24 cellular contexts compared by ENCODE assay signal in genomic region chr6:82458705-82459104, GRCh38.
"Had no signal": no experiment of that assay in that cellular context is flagged by ENCODE, and none has a peak within 500 bp of the region (broad histone marks: within the 10 kb centered on the region; RNA-seq: fewer than 3 reads in every experiment).

No MANE protein-coding gene starts in this region.

- H3K9me3 ChIP-seq: prostate gland, sigmoid colon, testis, tibial artery had no signal

- H3K4me3 Mint-ChIP-seq: naive thymus-derived CD8-positive, alpha-beta T cell; nephron progenitor cell; stimulated activated memory B cell treated with anti-CD40 and anti-IgM and Interleukin-4, amounts not matched to agents 10 μg/mL and 1 μg/mL and 100 μg/mL, for 72 hours; type B pancreatic cell had no signal

- H3K27ac ChIP-seq: coronary artery, foreskin keratinocyte, gastroesophageal sphincter, heart left ventricle, hepatocyte, left lung, prostate gland, right atrium auricular region, sigmoid colon, testis, tibial artery had no signal

- H3K27me3 Mint-ChIP-seq: stimulated activated memory B cell treated with anti-CD40 and anti-IgM and Interleukin-4, amounts not matched to agents 10 μg/mL and 1 μg/mL and 100 μg/mL, for 72 hours; type B pancreatic cell had no signal

- FAIRE-seq: endothelial cell of umbilical vein had no signal

- H3K36me3 Mint-ChIP-seq: naive thymus-derived CD8-positive, alpha-beta T cell; stimulated activated memory B cell treated with anti-CD40 and anti-IgM and Interleukin-4, amounts not matched to agents 10 μg/mL and 1 μg/mL and 100 μg/mL, for 72 hours had no signal

- DNase-seq: dermis blood vessel endothelial cell; effector memory CD4-positive, alpha-beta T cell; heart left ventricle; left cardiac atrium; left lung; naive thymus-derived CD8-positive, alpha-beta T cell; nephron progenitor cell; nucleus accumbens; sigmoid colon; stimulated activated CD4-positive, alpha-beta T cell treated with anti-CD3 and anti-CD28 coated beads, Interleukin-2, amount 100 ng/mL, for 24 hours; stimulated activated CD4-positive, alpha-beta T cell treated with anti-CD3 and anti-CD28 coated beads, Interleukin-4, amount 100 ng/mL, for 4 hours; stimulated activated naive CD8-positive, alpha-beta T cell treated with anti-CD3 and anti-CD28 coated beads, Interleukin-15, Interleukin-2, amounts not matched to agents 100 U/mL and 50 U/mL, for 24 hours; substantia nigra; testis; tibial artery had no signal

- H3K27ac Mint-ChIP-seq: naive thymus-derived CD8-positive, alpha-beta T cell; nephron progenitor cell; stimulated activated memory B cell treated with anti-CD40 and anti-IgM and Interleukin-4, amounts not matched to agents 10 μg/mL and 1 μg/mL and 100 μg/mL, for 72 hours; type B pancreatic cell had no signal

- H2AFZ ChIP-seq: hepatocyte had no signal

- H3K4me2 ChIP-seq: hepatocyte had no signal

- H3K4me1 Mint-ChIP-seq: naive thymus-derived CD8-positive, alpha-beta T cell; nephron progenitor cell; stimulated activated memory B cell treated with anti-CD40 and anti-IgM and Interleukin-4, amounts not matched to agents 10 μg/mL and 1 μg/mL and 100 μg/mL, for 72 hours had no signal

- H3K4me1 ChIP-seq: gastroesophageal sphincter, heart left ventricle, left lung, prostate gland, right atrium auricular region, sigmoid colon, testis, tibial artery had no signal

- ATAC-seq: gastroesophageal sphincter; heart left ventricle; left cardiac atrium; left lung; naive thymus-derived CD8-positive, alpha-beta T cell; stimulated activated memory B cell treated with anti-CD40 and anti-IgM and Interleukin-4, amounts not matched to agents 10 μg/mL and 1 μg/mL and 100 μg/mL, for 72 hours; stimulated activated naive CD8-positive, alpha-beta T cell treated with anti-CD3 and anti-CD28 coated beads, Interleukin-15, Interleukin-2, amounts not matched to agents 100 U/mL and 50 U/mL, for 24 hours had no signal

- H3K27me3 ChIP-seq: foreskin keratinocyte, gastroesophageal sphincter, heart left ventricle, hepatocyte, left lung, right atrium auricular region, sigmoid colon, testis, tibial artery had no signal

- H3K79me2 ChIP-seq: hepatocyte had no signal

- H3K4me3 ChIP-seq: coronary artery, gastroesophageal sphincter, heart left ventricle, hepatocyte, left lung, prostate gland, right atrium auricular region, sigmoid colon, testis, tibial artery had no signal

- H3K36me3 ChIP-seq: gastroesophageal sphincter, heart left ventricle, left lung, prostate gland, right atrium auricular region, sigmoid colon, tibial artery had no signal
